ENCODE assay signal across 19 cellular contexts in the genomic region with DNA sequence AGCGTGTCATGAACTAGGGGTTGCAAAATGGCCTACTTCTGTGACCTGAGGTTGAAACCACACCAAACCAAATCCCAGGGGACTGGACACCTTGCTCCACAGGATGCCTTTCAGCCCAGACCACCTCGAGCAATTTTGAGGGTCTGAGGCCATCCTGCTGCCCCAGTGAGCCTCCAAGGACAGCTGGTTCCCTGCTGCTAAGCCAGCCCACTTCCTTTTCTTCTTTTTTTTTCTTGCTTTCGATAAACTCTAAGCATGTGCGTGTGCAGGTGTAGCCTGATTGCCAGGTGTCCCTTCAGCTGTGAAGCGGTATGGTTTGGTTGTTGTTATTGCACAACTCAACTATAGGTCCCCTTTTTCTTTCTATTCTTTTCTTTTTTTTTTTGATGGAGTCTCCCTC. TPM values are rescaled to one million over a fixed set of nuclear protein-coding genes. Genes with fewer than 3 reads are reported as not detected.
DNase-seq lines count a peak whose midpoint lies in the region; ATAC-seq, FAIRE-seq and TF ChIP-seq lines count a peak whose summit lies in the region.
"Had no signal": no experiment of that assay in that cellular context is flagged by ENCODE, and none has a peak within 500 bp of the region (broad histone marks: within the 10 kb centered on the region; RNA-seq: fewer than 3 reads in every experiment).

No MANE protein-coding gene starts in this region.

- peaks cover 25% of the 10 kb centered on the region for H3K4me1 Mint-ChIP-seq in activated B cell treated with CpG ODN at 0.5 μM for 24 hours

- FAIRE-seq in small intestine (lab: Jason Lieb, UNC), result no peak
- FAIRE-seq: endometrium, H54, kidney had no signal

- no peak overlapping the region for H3K4me3 ChIP-seq in small intestine (ENCODE audit: low read depth in 1 of 2, low read length in 2 of 2)
- H3K4me3 ChIP-seq in left ventricle myocardium inferior, result no peak overlapping the region
- no peak overlapping the region for H3K4me3 ChIP-seq in foreskin fibroblast (ENCODE audit: low read depth in 1 of 2, low read length in 2 of 2)

- intact Hi-C loops in activated B cell treated with CpG ODN at 0.5 μM for 24 hours (cut with micrococcal nuclease) (no loop called here), left ventricle myocardium inferior (cut with micrococcal nuclease) (no loop called here)

- H3K27me3 ChIP-seq in small intestine (ENCODE audit: control insufficient read depth in 2 of 2, insufficient read depth in 2 of 2, low read length in 2 of 2) (no peaks in the 10 kb centered on the region), left ventricle myocardium inferior (ENCODE audit: low read depth) (peaks cover 40% of the 10 kb centered on the region)
- H3K27me3 ChIP-seq: brain microvascular endothelial cell had no signal

- DNase-seq in GM10266 (ENCODE audit: extremely low spot score) (peak; percentile 35), activated B cell treated with CpG ODN at 0.5 μM for 24 hours (no peak), small intestine (no peak), NCI-H526 treated with DMSO at 0.1 percent for 48 hours (lab: John Stamatoyannopoulos, UW) (no peak), left ventricle myocardium inferior (no peak), foreskin fibroblast (no peak)
- DNase-seq: activated CD4-positive, alpha-beta T cell treated with anti-CD3 and anti-CD28 coated beads for 36 hours; activated effector memory CD4-positive, alpha-beta T cell treated with Interleukin-2 at 50 U/mL for 16 hours; brain microvascular endothelial cell; DMS153; KG1; kidney; NCI-H2029 treated with DMSO at 0.1 percent for 48 hours; stimulated activated CD4-positive, alpha-beta T cell treated with anti-CD3 and anti-CD28 coated beads, Interleukin-2, amount 100 ng/mL, for 48 hours; stimulated activated naive CD8-positive, alpha-beta T cell treated with anti-CD3 and anti-CD28 coated beads, Interleukin-15, Interleukin-2, amounts not matched to agents 100 U/mL and 50 U/mL, for 24 hours had no signal

- POLR2A ChIA-PET in activated B cell treated with CpG ODN at 0.5 μM for 24 hours (lab: Charles Lee), result no interaction called here

- no peak overlapping the region for H3K4me3 Mint-ChIP-seq in activated B cell treated with CpG ODN at 0.5 μM for 24 hours
- H3K4me3 Mint-ChIP-seq: activated CD4-positive, alpha-beta T cell treated with anti-CD3 and anti-CD28 coated beads for 36 hours had no signal

- H3K4me1 ChIP-seq in small intestine (ENCODE audit: control insufficient read depth in 2 of 2, insufficient read depth in 1 of 2, low read depth in 1 of 2, low read length in 1 of 2), result no peaks in the 10 kb centered on the region
- H3K4me1 ChIP-seq in left ventricle myocardium inferior, result peaks cover 23% of the 10 kb centered on the region

- no peaks in the 10 kb centered on the region for H3K9me3 Mint-ChIP-seq in activated B cell treated with CpG ODN at 0.5 μM for 24 hours

- peak overlapping the region in 1 of 2 donors; percentile 7 for H3K27ac ChIP-seq in small intestine (ENCODE audit: low read depth in 1 of 2, low read length in 1 of 2)
- no peak overlapping the region for H3K27ac ChIP-seq in left ventricle myocardium inferior (replicated peaks)
- H3K27ac ChIP-seq: brain microvascular endothelial cell had no signal

- H3K9me3 ChIP-seq in small intestine (ENCODE audit: control insufficient read depth, low read depth) (no peaks in the 10 kb centered on the region), left ventricle myocardium inferior (replicated peaks) (no peaks in the 10 kb centered on the region)

- H3K36me3 ChIP-seq in small intestine (ENCODE audit: control insufficient read depth in 2 of 2, insufficient read depth in 2 of 2, low read length in 2 of 2) (no peaks in the 10 kb centered on the region), left ventricle myocardium inferior (no peaks in the 10 kb centered on the region)
- H3K36me3 ChIP-seq: brain microvascular endothelial cell had no signal

- WGBS in small intestine, 3 donors, result 23 to 40% (median 31%) methylated on average over 5 of the region's 5 CpGs

- no peaks in the 10 kb centered on the region for H3K36me3 Mint-ChIP-seq in activated B cell treated with CpG ODN at 0.5 μM for 24 hours (ENCODE audit: low read depth)

- CTCF ChIA-PET in activated B cell treated with CpG ODN at 0.5 μM for 24 hours (lab: Charles Lee), result no interaction called here

- no peak overlapping the region for H3K27ac Mint-ChIP-seq in activated B cell treated with CpG ODN at 0.5 μM for 24 hours
- H3K27ac Mint-ChIP-seq: activated CD4-positive, alpha-beta T cell treated with anti-CD3 and anti-CD28 coated beads for 36 hours had no signal

- ATAC-seq in GM19438 (IDR thresholded peaks at IDR 0.05; ENCODE audit: low read depth, unreplicated experiment), result peak; percentile 58
- ATAC-seq in HG03354 (IDR thresholded peaks at IDR 0.05; ENCODE audit: poor library complexity, severe bottlenecking, unreplicated experiment), result peak; percentile 64
- ATAC-seq in activated B cell treated with CpG ODN at 0.5 μM for 24 hours (ENCODE audit: low read depth), result peak; percentile 51
- ATAC-seq: activated CD4-positive, alpha-beta T cell treated with anti-CD3 and anti-CD28 coated beads for 36 hours; stimulated activated naive CD8-positive, alpha-beta T cell treated with anti-CD3 and anti-CD28 coated beads, Interleukin-15, Interleukin-2, amounts not matched to agents 100 U/mL and 50 U/mL, for 24 hours had no signal

- TF ChIP-seq CTCF in GM10266 (IDR thresholded peaks at IDR 0.05; ENCODE audit: control insufficient read depth, insufficient read depth, low read depth, missing control alignments) (no peak), activated B cell treated with CpG ODN at 0.5 μM for 24 hours (IDR thresholded peaks at IDR 0.05) (no peak), left ventricle myocardium inferior (IDR thresholded peaks at IDR 0.05; ENCODE audit: borderline replicate concordance) (no peak), foreskin fibroblast (IDR thresholded peaks at IDR 0.05; ENCODE audit: low read depth, low read length) (no peak)

- no peaks in the 10 kb centered on the region for H3K27me3 Mint-ChIP-seq in activated B cell treated with CpG ODN at 0.5 μM for 24 hours

RNA-seq across cellular contexts. Expression of a gene that starts 2.7 kb away (rescaled TPM):
- total RNA-seq in activated B cell treated with CpG ODN at 0.5 μM for 24 hours (not detected in 2 replicates), left ventricle myocardium inferior (0.66 TPM)
- polyA plus RNA-seq in small intestine, result under 1 TPM in 1 of 3 donors, not detected in 2; 0.75 TPM
- total RNA-seq: activated CD4-positive, alpha-beta T cell treated with anti-CD3 and anti-CD28 coated beads for 36 hours had no signal

RNA-seq across cellular contexts. Expression of a gene that starts 6.6 kb away (rescaled TPM):
- total RNA-seq in activated B cell treated with CpG ODN at 0.5 μM for 24 hours, result not detected in 2 replicates
- polyA plus RNA-seq in small intestine, result under 1 TPM in 1 of 3 donors, not detected in 2; 0.10 TPM
- not detected for total RNA-seq in left ventricle myocardium inferior
- total RNA-seq: activated CD4-positive, alpha-beta T cell treated with anti-CD3 and anti-CD28 coated beads for 36 hours had no signal

RNA-seq across cellular contexts. Expression of a gene that starts 25.2 kb away (rescaled TPM):
- total RNA-seq in activated B cell treated with CpG ODN at 0.5 μM for 24 hours (10.4 and 11.0 TPM in 2 replicates), left ventricle myocardium inferior (28.5 TPM)
- 10 to 100 TPM in 1 of 3 donors, 1 to 10 TPM in 2; 6.3 to 25.3 (median 7.8) TPM for polyA plus RNA-seq in small intestine

RNA-seq across cellular contexts. Expression of a gene that starts 42.2 kb away (rescaled TPM):
- total RNA-seq in activated B cell treated with CpG ODN at 0.5 μM for 24 hours (6.6 and 7.3 TPM in 2 replicates), left ventricle myocardium inferior (0.66 TPM)
- 1 to 10 TPM in 1 of 3 donors, under 1 TPM in 1, not detected in 1; 0.27 to 1.3 TPM for polyA plus RNA-seq in small intestine
